In the genomic region with DNA sequence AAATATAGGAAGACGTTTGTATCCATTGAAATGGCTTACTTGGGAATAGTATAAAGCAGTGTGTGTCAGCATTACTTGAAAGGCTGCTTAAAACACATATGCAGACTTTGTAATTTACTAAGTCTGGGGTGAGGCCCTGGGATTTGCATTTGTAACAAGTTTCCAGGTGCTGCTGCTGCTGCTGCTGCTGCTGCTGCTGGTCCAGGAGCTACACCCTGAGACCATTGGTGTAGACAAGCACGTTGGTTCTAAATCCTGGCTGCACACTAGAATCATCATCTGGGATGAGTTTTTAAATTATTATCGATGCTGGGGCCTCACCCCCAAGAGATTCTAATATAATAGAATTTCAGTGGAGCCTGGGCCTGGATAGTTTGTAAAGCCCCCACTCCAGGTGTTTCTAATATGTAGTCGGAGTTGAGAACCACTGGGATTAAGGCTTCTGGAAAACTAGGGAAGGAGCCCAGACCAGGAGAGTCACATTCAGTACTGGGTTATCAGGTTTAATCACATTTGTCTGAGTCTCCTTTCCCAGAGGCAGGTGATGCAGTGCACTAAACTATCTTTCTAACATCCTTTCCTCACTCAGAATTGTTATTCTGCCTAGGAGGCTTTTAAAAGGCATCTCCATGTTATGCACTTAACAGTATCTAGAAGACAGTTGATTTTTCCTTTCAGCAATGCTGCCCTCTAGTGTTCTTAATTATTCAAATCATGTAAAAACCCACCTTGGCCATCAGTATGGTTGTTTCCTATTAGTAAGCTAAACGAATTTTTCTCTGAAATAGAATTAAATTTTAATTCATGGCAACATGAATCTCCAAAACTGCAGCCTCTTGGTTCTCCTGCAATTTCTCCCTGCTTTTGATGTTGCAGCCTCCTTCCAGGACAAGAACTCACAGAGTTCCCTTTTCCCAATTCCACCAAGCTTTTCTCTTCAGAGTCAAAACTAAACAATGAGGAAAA, we compare ENCODE assay signal across 1 cellular context.
TF ChIP-seq lines count a peak whose summit lies in the region.

No MANE protein-coding gene starts in this region.

TF ChIP-seq in HCT116, 20 proteins besides CTCF, POLR2A, EP300 and RAD21 (continued from another document):
- TF ChIP-seq, protein P1, sequence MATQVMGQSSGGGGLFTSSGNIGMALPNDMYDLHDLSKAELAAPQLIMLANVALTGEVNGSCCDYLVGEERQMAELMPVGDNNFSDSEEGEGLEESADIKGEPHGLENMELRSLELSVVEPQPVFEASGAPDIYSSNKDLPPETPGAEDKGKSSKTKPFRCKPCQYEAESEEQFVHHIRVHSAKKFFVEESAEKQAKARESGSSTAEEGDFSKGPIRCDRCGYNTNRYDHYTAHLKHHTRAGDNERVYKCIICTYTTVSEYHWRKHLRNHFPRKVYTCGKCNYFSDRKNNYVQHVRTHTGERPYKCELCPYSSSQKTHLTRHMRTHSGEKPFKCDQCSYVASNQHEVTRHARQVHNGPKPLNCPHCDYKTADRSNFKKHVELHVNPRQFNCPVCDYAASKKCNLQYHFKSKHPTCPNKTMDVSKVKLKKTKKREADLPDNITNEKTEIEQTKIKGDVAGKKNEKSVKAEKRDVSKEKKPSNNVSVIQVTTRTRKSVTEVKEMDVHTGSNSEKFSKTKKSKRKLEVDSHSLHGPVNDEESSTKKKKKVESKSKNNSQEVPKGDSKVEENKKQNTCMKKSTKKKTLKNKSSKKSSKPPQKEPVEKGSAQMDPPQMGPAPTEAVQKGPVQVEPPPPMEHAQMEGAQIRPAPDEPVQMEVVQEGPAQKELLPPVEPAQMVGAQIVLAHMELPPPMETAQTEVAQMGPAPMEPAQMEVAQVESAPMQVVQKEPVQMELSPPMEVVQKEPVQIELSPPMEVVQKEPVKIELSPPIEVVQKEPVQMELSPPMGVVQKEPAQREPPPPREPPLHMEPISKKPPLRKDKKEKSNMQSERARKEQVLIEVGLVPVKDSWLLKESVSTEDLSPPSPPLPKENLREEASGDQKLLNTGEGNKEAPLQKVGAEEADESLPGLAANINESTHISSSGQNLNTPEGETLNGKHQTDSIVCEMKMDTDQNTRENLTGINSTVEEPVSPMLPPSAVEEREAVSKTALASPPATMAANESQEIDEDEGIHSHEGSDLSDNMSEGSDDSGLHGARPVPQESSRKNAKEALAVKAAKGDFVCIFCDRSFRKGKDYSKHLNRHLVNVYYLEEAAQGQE (IDR thresholded peaks at IDR 0.05; ENCODE audit: low read depth) = no peak
- no peak for TF ChIP-seq ZNF274 (IDR thresholded peaks at IDR 0.05; ENCODE audit: low read depth, low read length)
- no peak for TF ChIP-seq YY1 (IDR thresholded peaks at IDR 0.05; ENCODE audit: extremely low read depth, insufficient replicate concordance, low read depth, low read length)
- TF ChIP-seq SRF (IDR thresholded peaks at IDR 0.05; ENCODE audit: low read depth) = no peak
- TF ChIP-seq, protein P2, sequence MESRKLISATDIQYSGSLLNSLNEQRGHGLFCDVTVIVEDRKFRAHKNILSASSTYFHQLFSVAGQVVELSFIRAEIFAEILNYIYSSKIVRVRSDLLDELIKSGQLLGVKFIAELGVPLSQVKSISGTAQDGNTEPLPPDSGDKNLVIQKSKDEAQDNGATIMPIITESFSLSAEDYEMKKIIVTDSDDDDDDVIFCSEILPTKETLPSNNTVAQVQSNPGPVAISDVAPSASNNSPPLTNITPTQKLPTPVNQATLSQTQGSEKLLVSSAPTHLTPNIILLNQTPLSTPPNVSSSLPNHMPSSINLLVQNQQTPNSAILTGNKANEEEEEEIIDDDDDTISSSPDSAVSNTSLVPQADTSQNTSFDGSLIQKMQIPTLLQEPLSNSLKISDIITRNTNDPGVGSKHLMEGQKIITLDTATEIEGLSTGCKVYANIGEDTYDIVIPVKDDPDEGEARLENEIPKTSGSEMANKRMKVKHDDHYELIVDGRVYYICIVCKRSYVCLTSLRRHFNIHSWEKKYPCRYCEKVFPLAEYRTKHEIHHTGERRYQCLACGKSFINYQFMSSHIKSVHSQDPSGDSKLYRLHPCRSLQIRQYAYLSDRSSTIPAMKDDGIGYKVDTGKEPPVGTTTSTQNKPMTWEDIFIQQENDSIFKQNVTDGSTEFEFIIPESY (IDR thresholded peaks at IDR 0.05; ENCODE audit: extremely low read depth, insufficient replicate concordance, low read length) = no peak
- TF ChIP-seq CEBPB (IDR thresholded peaks at IDR 0.05; ENCODE audit: low read depth) = no peak
- TF ChIP-seq, protein P3, sequence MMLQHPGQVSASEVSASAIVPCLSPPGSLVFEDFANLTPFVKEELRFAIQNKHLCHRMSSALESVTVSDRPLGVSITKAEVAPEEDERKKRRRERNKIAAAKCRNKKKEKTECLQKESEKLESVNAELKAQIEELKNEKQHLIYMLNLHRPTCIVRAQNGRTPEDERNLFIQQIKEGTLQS (IDR thresholded peaks at IDR 0.05) = no peak
- no peak for TF ChIP-seq TCF7L2 (IDR thresholded peaks at IDR 0.05; ENCODE audit: borderline replicate concordance, extremely low read depth, insufficient read depth, insufficient read length)
- no peak for TF ChIP-seq SP1 (IDR thresholded peaks at IDR 0.05; ENCODE audit: low read depth)
- TF ChIP-seq EGR1 (IDR thresholded peaks at IDR 0.05; ENCODE audit: low read depth) = no peak
- TF ChIP-seq CBX3 (IDR thresholded peaks at IDR 0.05; ENCODE audit: low read depth) = no peak
- TF ChIP-seq, protein P4, sequence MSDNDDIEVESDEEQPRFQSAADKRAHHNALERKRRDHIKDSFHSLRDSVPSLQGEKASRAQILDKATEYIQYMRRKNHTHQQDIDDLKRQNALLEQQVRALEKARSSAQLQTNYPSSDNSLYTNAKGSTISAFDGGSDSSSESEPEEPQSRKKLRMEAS (IDR thresholded peaks at IDR 0.05) = no peak
